In the genomic region with DNA sequence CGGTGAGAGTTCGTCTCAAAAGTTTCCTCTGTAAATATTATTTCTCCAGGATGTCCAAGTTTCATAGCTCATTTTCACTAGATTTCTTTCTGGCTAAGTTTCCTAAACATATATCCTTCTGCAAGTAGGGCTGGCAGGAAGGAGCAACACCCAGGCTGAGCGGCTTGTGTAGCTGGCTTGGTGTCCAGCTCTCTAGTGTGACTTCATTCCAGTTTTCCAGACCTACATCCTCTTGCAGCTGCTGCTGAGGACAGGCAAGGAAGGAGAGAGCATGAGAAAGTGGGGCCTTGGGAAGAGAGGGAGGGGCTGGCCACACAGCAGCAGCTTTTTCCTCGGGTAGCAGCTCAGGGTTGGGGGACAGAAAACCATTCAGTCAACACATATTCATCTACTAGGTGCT, we compare ENCODE assay signal across 19 cellular contexts.
"Had no signal": no experiment of that assay in that cellular context is flagged by ENCODE, and none has a peak within 500 bp of the region (broad histone marks: within the 10 kb centered on the region; RNA-seq: fewer than 3 reads in every experiment).

No MANE protein-coding gene starts in this region.

- H3K9me3 Mint-ChIP-seq: activated naive CD8-positive, alpha-beta T cell treated with anti-CD3 and anti-CD28 coated beads, Interleukin-2, amount 10 ng/mL, durations not matched to agents 7 days and 5 days; immature natural killer cell; naive thymus-derived CD8-positive, alpha-beta T cell; stimulated activated naive CD8-positive, alpha-beta T cell treated with anti-CD3 and anti-CD28 coated beads, Interleukin-15, amount 100 ng/mL, for 72 hours had no signal

- H3K4me3 ChIP-seq: breast epithelium, lung, mucosa of descending colon, psoas muscle, right lobe of liver, SJCRH30, upper lobe of right lung had no signal

- H3K9me3 ChIP-seq: breast epithelium, mucosa of descending colon, psoas muscle, right lobe of liver, SJCRH30, upper lobe of right lung had no signal

- H3K4me1 ChIP-seq: breast epithelium had no signal

- H3K36me3 Mint-ChIP-seq: activated naive CD8-positive, alpha-beta T cell treated with anti-CD3 and anti-CD28 coated beads, Interleukin-2, amount 10 ng/mL, durations not matched to agents 7 days and 5 days; immature natural killer cell; naive thymus-derived CD8-positive, alpha-beta T cell had no signal

- DNase-seq: activated CD4-positive, alpha-beta T cell treated with anti-CD3 and anti-CD28 coated beads for 48 hours; activated CD8-positive, alpha-beta memory T cell treated with anti-CD3 and anti-CD28 coated beads, Interleukin-2, amount 50 U/mL, for 4 hours; activated CD8-positive, alpha-beta T cell treated with anti-CD3 and anti-CD28 coated beads, Interleukin-2, amount 10 ng/mL, durations not matched to agents 7 days and 5 days; activated naive CD8-positive, alpha-beta T cell treated with anti-CD3 and anti-CD28 coated beads, Interleukin-2, amount 10 ng/mL, durations not matched to agents 7 days and 5 days; activated T-cell treated with anti-CD3 and anti-CD28 coated beads, Interleukin-2, amount 50 U/mL, for 48 hours; anterior cingulate cortex; immature natural killer cell; mucosa of descending colon; naive thymus-derived CD8-positive, alpha-beta T cell; psoas muscle; right lobe of liver; SJCRH30; stimulated activated CD4-positive, alpha-beta T cell treated with anti-CD3 and anti-CD28 coated beads, Interleukin-1b, Interleukin-23, amount 100 ng/mL, for 48 hours; stimulated activated naive CD8-positive, alpha-beta T cell treated with anti-CD3 and anti-CD28 coated beads, Interleukin-15, amount 100 ng/mL, for 72 hours; T-helper 17 cell; upper lobe of right lung had no signal

- H3K27ac Mint-ChIP-seq: activated CD8-positive, alpha-beta T cell treated with anti-CD3 and anti-CD28 coated beads, Interleukin-2, amount 10 ng/mL, durations not matched to agents 7 days and 5 days; activated naive CD8-positive, alpha-beta T cell treated with anti-CD3 and anti-CD28 coated beads, Interleukin-2, amount 10 ng/mL, durations not matched to agents 7 days and 5 days; immature natural killer cell; naive thymus-derived CD8-positive, alpha-beta T cell; T-helper 17 cell had no signal

- H3K36me3 ChIP-seq: breast epithelium, right lobe of liver, SJCRH30, upper lobe of right lung had no signal

- H3K4me3 Mint-ChIP-seq: activated CD8-positive, alpha-beta T cell treated with anti-CD3 and anti-CD28 coated beads, Interleukin-2, amount 10 ng/mL, durations not matched to agents 7 days and 5 days; activated naive CD8-positive, alpha-beta T cell treated with anti-CD3 and anti-CD28 coated beads, Interleukin-2, amount 10 ng/mL, durations not matched to agents 7 days and 5 days; immature natural killer cell; naive thymus-derived CD8-positive, alpha-beta T cell; stimulated activated naive CD8-positive, alpha-beta T cell treated with anti-CD3 and anti-CD28 coated beads, Interleukin-15, amount 100 ng/mL, for 72 hours; T-helper 17 cell had no signal

- H3K27me3 ChIP-seq: breast epithelium, right lobe of liver, upper lobe of right lung had no signal

- H3K4me1 Mint-ChIP-seq: activated naive CD8-positive, alpha-beta T cell treated with anti-CD3 and anti-CD28 coated beads, Interleukin-2, amount 10 ng/mL, durations not matched to agents 7 days and 5 days; immature natural killer cell; naive thymus-derived CD8-positive, alpha-beta T cell had no signal

- H3K27ac ChIP-seq: breast epithelium, psoas muscle, right lobe of liver, SJCRH30, upper lobe of right lung had no signal

- ATAC-seq: activated CD8-positive, alpha-beta T cell treated with anti-CD3 and anti-CD28 coated beads, Interleukin-2, amount 10 ng/mL, durations not matched to agents 7 days and 5 days; esophagus mucosa; mucosa of descending colon; naive thymus-derived CD8-positive, alpha-beta T cell; psoas muscle; right lobe of liver; stimulated activated naive CD8-positive, alpha-beta T cell treated with anti-CD3 and anti-CD28 coated beads, Interleukin-15, amount 100 ng/mL, for 72 hours; T-helper 17 cell; upper lobe of right lung had no signal
